In the genomic region with DNA sequence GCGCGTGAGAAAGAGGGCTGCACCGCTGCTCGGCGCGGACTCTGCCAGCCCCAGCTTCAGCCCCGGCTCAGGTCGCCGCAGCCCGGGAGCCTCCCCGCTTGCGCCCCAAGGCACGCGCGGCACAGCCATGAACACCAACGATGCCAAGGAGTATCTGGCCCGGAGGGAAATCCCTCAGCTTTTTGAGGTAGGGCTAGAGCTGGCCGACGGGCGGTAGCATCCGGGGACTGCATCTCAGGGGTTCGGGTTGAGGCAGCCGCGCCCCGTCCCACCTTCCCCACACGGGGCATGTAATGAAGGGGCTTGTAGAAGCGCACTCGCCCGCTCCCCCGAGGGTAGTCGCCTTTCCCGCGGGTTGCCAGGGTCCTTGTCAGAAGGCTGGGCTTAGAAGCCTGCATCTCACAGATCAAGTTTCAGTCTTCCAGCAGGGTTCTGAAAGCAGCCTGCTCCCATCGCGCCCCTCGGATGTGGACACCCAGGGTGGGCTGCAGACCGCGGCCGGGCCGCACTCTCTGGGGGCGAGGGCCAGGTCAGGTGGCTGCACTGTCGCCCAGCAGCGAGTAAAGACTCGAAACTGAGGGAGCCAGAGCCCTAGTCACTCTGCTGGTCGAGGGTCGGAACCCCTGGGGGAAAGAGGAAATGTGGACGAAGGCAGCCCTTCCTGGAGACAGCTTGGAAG, we compare ENCODE assay signal across 8 cellular contexts. TPM values are rescaled to one million over a fixed set of nuclear protein-coding genes. Genes with fewer than 3 reads are reported as not detected.
DNase-seq lines count a peak whose midpoint lies in the region; ATAC-seq, FAIRE-seq and TF ChIP-seq lines count a peak whose summit lies in the region.

No MANE protein-coding gene starts in this region.

- H3K36me3 ChIP-seq in mammary epithelial cell (ENCODE audit: insufficient read depth, low read length): no peaks in the 10 kb centered on the region
- H3K36me3 ChIP-seq in keratinocyte (ENCODE audit: control insufficient read depth in 2 of 2, extremely low read depth in 1 of 2, insufficient read depth in 2 of 2, low read length in 2 of 2): no peaks in the 10 kb centered on the region

- H3K27me3 ChIP-seq in mammary epithelial cell (ENCODE audit: insufficient read depth, low read length): peaks cover 12% of the 10 kb centered on the region
- peaks cover 36% of the 10 kb centered on the region for H3K27me3 ChIP-seq in keratinocyte (ENCODE audit: control insufficient read depth, extremely low read depth, insufficient read depth, low read length)

- H3K27ac ChIP-seq in mammary epithelial cell (ENCODE audit: insufficient read depth, low read depth, low read length) (no peak overlapping the region), keratinocyte (ENCODE audit: control insufficient read depth, insufficient read depth, low read length) (no peak overlapping the region)

- peak; percentile 45 for ATAC-seq in HG02938 (IDR thresholded peaks at IDR 0.05; ENCODE audit: unreplicated experiment)

- FAIRE-seq in GM12891 (lab: Jason Lieb, UNC) (no peak), keratinocyte (lab: Jason Lieb, UNC) (no peak)

- H3K9me3 ChIP-seq in mammary epithelial cell (replicated peaks; ENCODE audit: insufficient read depth, low read length) (no peaks in the 10 kb centered on the region), keratinocyte (ENCODE audit: control insufficient read depth, low read depth, low read length) (no peaks in the 10 kb centered on the region)

- peak overlapping the region; percentile 34 to 60 (median 55) for H3K4me3 ChIP-seq in mammary epithelial cell (replicated peaks in 1 of 3; ENCODE audit: insufficient read depth in 1 of 3, low read depth in 2 of 3, low read length in 3 of 3)
- H3K4me3 ChIP-seq in keratinocyte (ENCODE audit: control insufficient read depth in 2 of 3, extremely low read depth in 1 of 3, insufficient read depth in 2 of 3, low read depth in 1 of 3, low read length in 3 of 3): peak overlapping the region; percentile 43 to 61 (median 53)

- H2AFZ ChIP-seq in mammary epithelial cell (ENCODE audit: low read depth, low read length) (peak overlapping the region; percentile 91), keratinocyte (ENCODE audit: control insufficient read depth, low read length) (peak overlapping the region; percentile 73)

- in situ Hi-C loops in mammary epithelial cell (cut with MboI; ENCODE audit: low sequenced_read_pairs in 2 of 2): no loop called here

- TF ChIP-seq CTCF in mammary epithelial cell (conservative IDR thresholded peaks at IDR 0.05 in 1 of 2, IDR thresholded peaks at IDR 0.05 in 1 of 2; ENCODE audit: extremely low read depth in 1 of 2, insufficient read depth in 1 of 2, low read depth in 1 of 2, low read length in 2 of 2): no peak
- no peak for TF ChIP-seq CTCF in keratinocyte (optimal IDR thresholded peaks at IDR 0.05 in 1 of 3, IDR thresholded peaks at IDR 0.05 in 1 of 3, conservative IDR thresholded peaks at IDR 0.05 in 1 of 3; ENCODE audit: extremely low read depth in 1 of 3, insufficient read depth in 2 of 3, low read length in 3 of 3)

- CTCF ChIA-PET in mammary epithelial cell (lab: Charles Lee; ENCODE audit: low non-redundant PET): no interaction called here

- dilution Hi-C loops in mammary epithelial cell (cut with HindIII; ENCODE audit: low sequenced_read_pairs) (no loop called here), keratinocyte (cut with MboI; ENCODE audit: extremely low pct_ligation_motif_present, low sequenced_read_pairs) (no loop called here)

- no peak for TF ChIP-seq POLR2A in GM12891 (IDR thresholded peaks at IDR 0.05; ENCODE audit: low read depth, low read length)

- H3K4me1 ChIP-seq in mammary epithelial cell (ENCODE audit: insufficient read depth, low read length): peaks cover 15% of the 10 kb centered on the region
- H3K4me1 ChIP-seq in keratinocyte (ENCODE audit: control insufficient read depth, extremely low read depth, insufficient read depth, low read length): peaks cover 9% of the 10 kb centered on the region

- no peak overlapping the region for H3K9ac ChIP-seq in mammary epithelial cell (ENCODE audit: insufficient read depth, low read length)
- H3K9ac ChIP-seq in keratinocyte (ENCODE audit: control insufficient read depth, extremely low read depth, insufficient read depth, low read length): peak overlapping the region; percentile 8

- no peaks in the 10 kb centered on the region for H4K20me1 ChIP-seq in mammary epithelial cell (ENCODE audit: insufficient read depth, low read length)
- no peaks in the 10 kb centered on the region for H4K20me1 ChIP-seq in keratinocyte (ENCODE audit: control insufficient read depth, extremely low read depth, insufficient read depth, low read length)

- no TSS peak for BruUV-seq in mammary epithelial cell (replicated peaks; lab: Mats Ljungman, UMichigan)

- DNase-seq in GM12891 (ENCODE audit: insufficient read length, low spot score) (peak; percentile 36), T-helper 1 cell (peak in 4 of 5 donors; percentile 4 to 12 (median 6)), mammary epithelial cell (peak; percentile 34), keratinocyte (ENCODE audit: low read depth, low spot score) (no peak), DMS114 treated with DMSO at 0.1 percent for 48 hours (lab: John Stamatoyannopoulos, UW; ENCODE audit: unreplicated experiment) (no peak), pons (ENCODE audit: low spot score) (no peak)
- DNase-seq in stimulated activated CD4-positive, alpha-beta T cell treated with anti-CD3 and anti-CD28 coated beads, Interleukin-1b, Interleukin-23, amount 100 ng/mL, for 48 hours: peak; percentile 49

- intact Hi-C loops in mammary epithelial cell (cut with micrococcal nuclease): no loop called here

- H3K79me2 ChIP-seq in mammary epithelial cell (ENCODE audit: insufficient read depth, low read length) (no peaks in the 10 kb centered on the region), keratinocyte (ENCODE audit: control insufficient read depth, insufficient read depth, low read length) (no peaks in the 10 kb centered on the region)

- no peaks in the 10 kb centered on the region for H3K9me1 ChIP-seq in keratinocyte (ENCODE audit: control insufficient read depth, extremely low read depth, insufficient read depth, low read length)

- WGBS in mammary epithelial cell (ENCODE audit: low coverage, missing lambda C conversion rate): 0% methylated on average over 2 of the region's 47 CpGs

- H3K4me2 ChIP-seq in mammary epithelial cell (ENCODE audit: insufficient read depth, low read depth, low read length) (peak overlapping the region; percentile 100), keratinocyte (ENCODE audit: control insufficient read depth, extremely low read depth, insufficient read depth, low read depth, low read length) (peak overlapping the region; percentile 84)

TF ChIP-seq in GM12891, 5 proteins besides CTCF, POLR2A, EP300 and RAD21:
- no peak for TF ChIP-seq POLR2AphosphoS5 (IDR thresholded peaks at IDR 0.05; ENCODE audit: low read depth, low read length)
- TF ChIP-seq PAX5 (IDR thresholded peaks at IDR 0.05; ENCODE audit: insufficient read depth, low read length, severe bottlenecking): no peak
TF ChIP-seq in GM12891: peak in this region for 0.

RNA-seq across cellular contexts. Expression of a gene that starts 0.5 kb away (rescaled TPM):
- polyA plus RNA-seq in GM12891 (2012; ENCODE audit: low read depth, missing spikeins): not detected
- 1 to 10 TPM; 1.0 to 1.7 TPM for total RNA-seq in mammary epithelial cell
- 0.37 TPM for polyA plus RNA-seq in mammary epithelial cell
- not detected for polyA minus RNA-seq in mammary epithelial cell
- 0.22 to 0.30 TPM (median 0.27 TPM) in 3 replicates for polyA plus RNA-seq in keratinocyte
- 0.72 TPM for polyA plus RNA-seq in keratinocyte (2011; ENCODE audit: low read depth)
- 0.17 and 0.38 TPM in 2 replicates for polyA plus RNA-seq in keratinocyte (2011; cell fraction: cytosol; rRNA removed)
- polyA plus RNA-seq in keratinocyte (2011; cell fraction: nucleus; rRNA removed): not detected in 2 replicates
- polyA plus RNA-seq in keratinocyte (2012; ENCODE audit: low replicate concordance): 0.21 and 0.26 TPM in 2 replicates
- polyA minus RNA-seq in keratinocyte: 0.96 TPM in 1 of 3 replicates, not detected in the others
- polyA minus RNA-seq in keratinocyte (2011; cell fraction: cytosol; rRNA and poly(A)+ RNA removed): not detected
- polyA minus RNA-seq in keratinocyte (2011; cell fraction: nucleus; rRNA and poly(A)+ RNA removed): not detected in 2 replicates

Comparison
In these comparisons a context has a peak if more than half of its experiments do, and no peak if none do; other contexts are left out.
1. DNase-seq: peak in GM12891 (single experiment), T-helper 1 cell (4 of 5), mammary epithelial cell (single experiment) and stimulated activated CD4-positive, alpha-beta T cell treated with anti-CD3 and anti-CD28 coated beads, Interleukin-1b, Interleukin-23, amount 100 ng/mL, for 48 hours (single experiment); none in keratinocyte (single experiment), DMS114 treated with DMSO at 0.1 percent for 48 hours (single experiment) and pons (single experiment).